In the genomic region with DNA sequence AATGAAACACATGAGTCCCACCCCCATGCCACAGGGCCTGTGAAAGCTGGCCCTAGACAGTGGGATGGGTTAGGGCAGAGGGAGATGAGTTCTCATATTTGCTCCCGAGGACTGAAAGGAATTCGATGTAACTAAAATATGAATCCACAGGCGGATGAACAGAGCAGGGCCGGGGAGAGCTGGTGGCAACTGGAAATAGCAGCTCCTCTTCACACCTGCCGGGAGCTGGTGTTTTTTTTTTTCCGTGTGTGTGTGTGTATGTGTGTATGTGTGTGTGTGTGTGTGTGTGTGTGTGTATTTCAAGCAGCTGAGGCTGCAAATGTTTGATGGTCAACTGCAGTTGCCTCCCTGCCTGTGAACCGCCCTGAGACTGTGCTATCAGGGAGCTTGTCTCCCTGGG, we compare ENCODE assay signal across 31 cellular contexts.
"Had no signal": no experiment of that assay in that cellular context is flagged by ENCODE, and none has a peak within 500 bp of the region (broad histone marks: within the 10 kb centered on the region; RNA-seq: fewer than 3 reads in every experiment).

No MANE protein-coding gene starts in this region.

- H3K36me3 ChIP-seq: neural progenitor cell, ovary, right lobe of liver, sigmoid colon, spleen, stomach, suprapubic skin, tibial artery, transverse colon, upper lobe of right lung, uterus had no signal

- H3K27ac Mint-ChIP-seq: naive B cell; naive thymus-derived CD8-positive, alpha-beta T cell; natural killer cell treated with Interleukin-12 subunit alpha and Interleukin-12 subunit beta and Interleukin-15 and Interleukin-18, amount 100 ng/mL, for 72 hours; neural progenitor cell; progenitor cell of endocrine pancreas; stimulated activated memory B cell treated with anti-CD40 and anti-IgM and Interleukin-4, amounts not matched to agents 10 μg/mL and 1 μg/mL and 100 μg/mL, for 72 hours; type B pancreatic cell had no signal

- H3K4me3 ChIP-seq: neural progenitor cell, ovary, psoas muscle, right lobe of liver, sigmoid colon, skin epidermis, smooth muscle cell, spleen, stomach, suprapubic skin, testis, tibial artery, transverse colon, upper lobe of right lung, uterus had no signal

- H3K4me1 ChIP-seq: neural progenitor cell, parathyroid adenoma, psoas muscle, spleen, transverse colon, upper lobe of right lung, uterus had no signal

- H3K4me3 Mint-ChIP-seq: naive thymus-derived CD8-positive, alpha-beta T cell; natural killer cell treated with Interleukin-12 subunit alpha and Interleukin-12 subunit beta and Interleukin-15 and Interleukin-18, amount 100 ng/mL, for 72 hours; neural progenitor cell; stimulated activated memory B cell treated with anti-CD40 and anti-IgM and Interleukin-4, amounts not matched to agents 10 μg/mL and 1 μg/mL and 100 μg/mL, for 72 hours; type B pancreatic cell had no signal

- H3K27me3 ChIP-seq: neural progenitor cell, ovary, right lobe of liver, sigmoid colon, stomach, testis, transverse colon, upper lobe of right lung, uterus had no signal

- H3K9ac ChIP-seq: neural progenitor cell, parathyroid adenoma had no signal

- H3K9me3 ChIP-seq: ovary, right lobe of liver, testis had no signal

- H3K4me1 Mint-ChIP-seq: naive B cell; naive thymus-derived CD8-positive, alpha-beta T cell; stimulated activated memory B cell treated with anti-CD40 and anti-IgM and Interleukin-4, amounts not matched to agents 10 μg/mL and 1 μg/mL and 100 μg/mL, for 72 hours had no signal

- ATAC-seq: naive thymus-derived CD8-positive, alpha-beta T cell; natural killer cell treated with Interleukin-12 subunit alpha and Interleukin-12 subunit beta and Interleukin-15 and Interleukin-18, amount 100 ng/mL, for 72 hours; psoas muscle; right cardiac atrium; right lobe of liver; stimulated activated memory B cell treated with anti-CD40 and anti-IgM and Interleukin-4, amounts not matched to agents 10 μg/mL and 1 μg/mL and 100 μg/mL, for 72 hours; stimulated activated naive CD8-positive, alpha-beta T cell treated with anti-CD3 and anti-CD28 coated beads, Interleukin-15, Interleukin-2, amounts not matched to agents 100 U/mL and 50 U/mL, for 24 hours; upper lobe of right lung had no signal

- H3K27ac ChIP-seq: neural progenitor cell, ovary, parathyroid adenoma, psoas muscle, right lobe of liver, sigmoid colon, skin epidermis, spleen, stomach, suprapubic skin, testis, tibial artery, transverse colon, upper lobe of right lung, uterus had no signal

- DNase-seq: naive B cell; naive thymus-derived CD8-positive, alpha-beta T cell; occipital lobe; ovary; psoas muscle; right cardiac atrium; sigmoid colon; spleen; stimulated activated CD4-positive, alpha-beta T cell treated with anti-CD3 and anti-CD28 coated beads, Interleukin-12 subunit alpha, Interleukin-12 subunit beta, amount 100 ng/mL, for 4 hours; stimulated activated CD4-positive, alpha-beta T cell treated with anti-CD3 and anti-CD28 coated beads, Interleukin-1b, Interleukin-23, amount 100 ng/mL, for 48 hours; stimulated activated CD4-positive, alpha-beta T cell treated with anti-CD3 and anti-CD28 coated beads, Interleukin-4, amount 100 ng/mL, for 1 hour; stimulated activated CD4-positive, alpha-beta T cell treated with anti-CD3 and anti-CD28 coated beads, Interleukin-4, amount 100 ng/mL, for 4 hours; stimulated activated CD8-positive, alpha-beta memory T cell treated with anti-CD3 and anti-CD28 coated beads, Interleukin-4, amount 100 ng/mL, for 48 hours; stimulated activated naive CD4-positive, alpha-beta T cell; stimulated activated naive CD8-positive, alpha-beta T cell treated with anti-CD3 and anti-CD28 coated beads, Interleukin-15, Interleukin-2, amounts not matched to agents 100 U/mL and 50 U/mL, for 24 hours; stomach; testis; tibial artery; transverse colon; upper lobe of right lung; uterus had no signal
